Comparison of ENCODE assay signal across 9 cellular contexts in the genomic region with DNA sequence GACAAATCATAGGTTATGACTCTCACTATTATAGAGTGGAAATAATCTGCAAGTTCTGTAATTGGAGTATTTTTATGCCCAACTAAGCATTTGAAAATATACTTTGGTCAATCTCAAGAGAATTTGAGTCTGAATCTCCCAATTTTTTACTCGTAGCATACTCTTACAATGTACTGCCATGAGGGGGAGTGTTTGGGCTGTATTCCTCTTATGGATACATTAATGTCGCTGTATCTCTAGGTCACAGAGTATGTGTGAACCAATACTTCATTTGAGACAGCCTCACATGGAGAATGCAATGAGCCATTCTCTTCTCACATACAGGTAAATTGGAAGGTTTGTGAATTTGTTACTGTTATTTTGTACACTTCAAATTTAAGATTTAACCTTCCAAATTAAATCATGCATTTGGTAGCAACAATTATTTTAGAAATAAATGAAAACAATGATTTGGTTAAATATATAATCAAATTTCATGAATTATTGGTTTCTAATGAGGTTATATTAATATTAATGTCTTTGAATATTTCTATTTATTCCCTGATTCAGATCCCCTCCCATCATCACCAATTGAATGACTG. TPM values are rescaled to one million over a fixed set of nuclear protein-coding genes. Genes with fewer than 3 reads are reported as not detected.
A peak's percentile ranks its signal among the peaks of the same experiment; 100 is the strongest.
DNase-seq lines count a peak whose midpoint lies in the region; ATAC-seq and TF ChIP-seq lines count a peak whose summit lies in the region.
"Had no signal": no experiment of that assay in that cellular context is flagged by ENCODE, and none has a peak within 500 bp of the region (broad histone marks: within the 10 kb centered on the region; RNA-seq: fewer than 3 reads in every experiment).

No MANE protein-coding gene starts in this region.

- H3K4me3 ChIP-seq in DND-41 (ENCODE audit: low read depth in 1 of 2, low read length in 2 of 2) = no peak overlapping the region

- H3K4me3 Mint-ChIP-seq in activated CD8-positive, alpha-beta T cell treated with anti-CD3 and anti-CD28 coated beads, Interleukin-2, amount 10 ng/mL, durations not matched to agents 7 days and 5 days = no peak overlapping the region
- H3K4me3 Mint-ChIP-seq: activated naive CD4-positive, alpha-beta T cell treated with anti-CD3 and anti-CD28 coated beads, Interleukin-2, amount 50 U/mL, for 24 hours had no signal

- H3K36me3 ChIP-seq in DND-41 (ENCODE audit: insufficient read depth, low read length) = no peaks in the 10 kb centered on the region

- no peak overlapping the region for H3K9ac ChIP-seq in DND-41 (ENCODE audit: low read depth, low read length)

- H3K9me3 Mint-ChIP-seq in activated CD8-positive, alpha-beta T cell treated with anti-CD3 and anti-CD28 coated beads, Interleukin-2, amount 10 ng/mL, durations not matched to agents 7 days and 5 days (ENCODE audit: insufficient read depth) = no peaks in the 10 kb centered on the region
- H3K9me3 Mint-ChIP-seq: activated naive CD4-positive, alpha-beta T cell treated with anti-CD3 and anti-CD28 coated beads, Interleukin-2, amount 50 U/mL, for 24 hours had no signal

- no peak overlapping the region for H3K4me2 ChIP-seq in DND-41 (ENCODE audit: insufficient read depth, low read length)

- H3K27ac Mint-ChIP-seq in activated CD8-positive, alpha-beta T cell treated with anti-CD3 and anti-CD28 coated beads, Interleukin-2, amount 10 ng/mL, durations not matched to agents 7 days and 5 days = no peak overlapping the region
- H3K27ac Mint-ChIP-seq: activated naive CD4-positive, alpha-beta T cell treated with anti-CD3 and anti-CD28 coated beads, Interleukin-2, amount 50 U/mL, for 24 hours had no signal

- no peaks in the 10 kb centered on the region for H4K20me1 ChIP-seq in DND-41 (ENCODE audit: insufficient read depth, low read length)

- no peaks in the 10 kb centered on the region for H3K79me2 ChIP-seq in DND-41 (ENCODE audit: insufficient read depth, low read length)

- TF ChIP-seq CTCF in DND-41 (IDR thresholded peaks at IDR 0.05; ENCODE audit: borderline replicate concordance, extremely low read depth, low read length, poor library complexity, severe bottlenecking) = peak; percentile 54

- POLR2A ChIA-PET in activated CD8-positive, alpha-beta T cell treated with anti-CD3 and anti-CD28 coated beads, Interleukin-2, amount 10 ng/mL, durations not matched to agents 7 days and 5 days (lab: Charles Lee) = no interaction called here

- ATAC-seq in DND-41 (ENCODE audit: insufficient read depth, low read depth) = peak; percentile 79
- peak; percentile 97 for ATAC-seq in GM19351 (IDR thresholded peaks at IDR 0.05; ENCODE audit: unreplicated experiment)
- peak; percentile 96 for ATAC-seq in HG03175 (IDR thresholded peaks at IDR 0.05; ENCODE audit: unreplicated experiment)
- peak; percentile 99 for ATAC-seq in activated CD8-positive, alpha-beta T cell treated with anti-CD3 and anti-CD28 coated beads, Interleukin-2, amount 10 ng/mL, durations not matched to agents 7 days and 5 days

- no peak overlapping the region for H2AFZ ChIP-seq in DND-41 (ENCODE audit: low read depth, low read length)

- peaks cover 4% of the 10 kb centered on the region for H3K4me1 Mint-ChIP-seq in activated CD8-positive, alpha-beta T cell treated with anti-CD3 and anti-CD28 coated beads, Interleukin-2, amount 10 ng/mL, durations not matched to agents 7 days and 5 days (ENCODE audit: low read depth)

- no peaks in the 10 kb centered on the region for H3K9me3 ChIP-seq in DND-41 (ENCODE audit: insufficient read depth, low read length, severe bottlenecking)

- no peaks in the 10 kb centered on the region for H3K27me3 ChIP-seq in DND-41 (ENCODE audit: insufficient read depth, low read length, poor library complexity)

- H3K27me3 Mint-ChIP-seq in activated CD8-positive, alpha-beta T cell treated with anti-CD3 and anti-CD28 coated beads, Interleukin-2, amount 10 ng/mL, durations not matched to agents 7 days and 5 days (ENCODE audit: low read depth) = peaks cover 8% of the 10 kb centered on the region
- H3K27me3 Mint-ChIP-seq: activated naive CD4-positive, alpha-beta T cell treated with anti-CD3 and anti-CD28 coated beads, Interleukin-2, amount 50 U/mL, for 24 hours had no signal

- DNase-seq in DND-41 = no peak
- peak; percentile 23 for DNase-seq in NCI-H2227 treated with DMSO at 0.1 percent for 48 hours (lab: John Stamatoyannopoulos, UW)
- DNase-seq in activated CD8-positive, alpha-beta T cell treated with anti-CD3 and anti-CD28 coated beads, Interleukin-2, amount 10 ng/mL, durations not matched to agents 7 days and 5 days = peak; percentile 70
- DNase-seq in glomerular visceral epithelial cell (ENCODE audit: extremely low spot score) = peak; percentile 64
- peak; percentile 69 for DNase-seq in renal cortical epithelial cell (ENCODE audit: low read depth)
- no peak for DNase-seq in NCI-H2196 treated with DMSO at 0.1 percent for 48 hours (lab: John Stamatoyannopoulos, UW; ENCODE audit: unreplicated experiment)

- H3K27ac ChIP-seq in DND-41 (ENCODE audit: low read length) = no peak overlapping the region

- H3K4me1 ChIP-seq in DND-41 (ENCODE audit: insufficient read depth, low read length) = no peaks in the 10 kb centered on the region

- CTCF ChIA-PET in activated CD8-positive, alpha-beta T cell treated with anti-CD3 and anti-CD28 coated beads, Interleukin-2, amount 10 ng/mL, durations not matched to agents 7 days and 5 days (lab: Charles Lee) = interaction anchor here (0.8 to 2.0 kb wide), 11 partner anchors 14 to 230 kb away, joined by 3 to 15 read pairs (median 4); partner anchors contain the start of gene SLC9C1

- no peaks in the 10 kb centered on the region for H3K36me3 Mint-ChIP-seq in activated CD8-positive, alpha-beta T cell treated with anti-CD3 and anti-CD28 coated beads, Interleukin-2, amount 10 ng/mL, durations not matched to agents 7 days and 5 days (ENCODE audit: low read depth)
- H3K36me3 Mint-ChIP-seq: activated naive CD4-positive, alpha-beta T cell treated with anti-CD3 and anti-CD28 coated beads, Interleukin-2, amount 50 U/mL, for 24 hours had no signal

RNA-seq across cellular contexts. Expression of gene CD200, which starts 5.5 kb away (rescaled TPM):
- 1 to 10 TPM in 1 of 2 experiments, under 1 TPM in 1; 0.86 to 1.4 TPM for total RNA-seq in activated CD8-positive, alpha-beta T cell treated with anti-CD3 and anti-CD28 coated beads, Interleukin-2, amount 10 ng/mL, durations not matched to agents 7 days and 5 days
- 1.9 and 2.3 TPM in 2 replicates for total RNA-seq in renal cortical epithelial cell

RNA-seq across cellular contexts. Expression of gene SLC9C1, which starts 33.4 kb away (rescaled TPM):
- total RNA-seq in activated CD8-positive, alpha-beta T cell treated with anti-CD3 and anti-CD28 coated beads, Interleukin-2, amount 10 ng/mL, durations not matched to agents 7 days and 5 days = not detected
- total RNA-seq in renal cortical epithelial cell = 0.25 and 1.7 TPM in 2 replicates

Comparison
In these comparisons a context has a peak if more than half of its experiments do, and no peak if none do; other contexts are left out.
1. DNase-seq: peak in NCI-H2227 treated with DMSO at 0.1 percent for 48 hours (single experiment), activated CD8-positive, alpha-beta T cell treated with anti-CD3 and anti-CD28 coated beads, Interleukin-2, amount 10 ng/mL, durations not matched to agents 7 days and 5 days (single experiment), glomerular visceral epithelial cell (single experiment) and renal cortical epithelial cell (single experiment); none in DND-41 (single experiment) and NCI-H2196 treated with DMSO at 0.1 percent for 48 hours (single experiment).
2. Peak in every context shown above with its lines, with median percentiles within 50 percentile points of each other: ATAC-seq.